In the genomic region with DNA sequence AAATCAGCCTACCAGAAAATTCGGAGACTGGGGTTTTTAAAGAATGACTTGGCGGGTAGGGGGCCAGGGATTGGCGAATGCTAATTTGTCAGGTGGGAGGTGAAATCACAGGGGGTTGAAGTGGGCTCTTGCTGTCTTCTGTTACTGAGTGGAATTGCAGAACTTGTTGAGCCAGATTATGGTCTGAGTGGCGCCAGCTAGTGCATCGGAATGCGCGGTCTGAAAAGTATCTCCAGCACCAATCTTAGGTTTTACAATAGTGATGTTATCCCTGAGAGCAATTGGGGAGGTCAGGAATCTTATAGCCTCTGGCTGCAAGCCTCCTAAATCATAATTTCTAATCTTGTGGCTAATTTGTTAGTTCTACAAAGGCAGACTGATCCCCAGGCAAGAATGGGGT, we compare ENCODE assay signal across 8 cellular contexts. TPM values are rescaled to one million over a fixed set of nuclear protein-coding genes. Genes with fewer than 3 reads are reported as not detected.
A peak's percentile ranks its signal among the peaks of the same experiment; 100 is the strongest.
DNase-seq lines count a peak whose midpoint lies in the region; ATAC-seq, FAIRE-seq and TF ChIP-seq lines count a peak whose summit lies in the region.

No MANE protein-coding gene starts in this region.

- no peaks in the 10 kb centered on the region for H3K9me1 ChIP-seq in endothelial cell of umbilical vein (replicated peaks; ENCODE audit: control insufficient read depth, extremely low read depth, insufficient read depth, low read length)

- no TSS peak for BruUV-seq in Calu3 (replicated peaks; lab: Mats Ljungman, UMichigan)
- no TSS peak for BruUV-seq in PC-9 (replicated peaks; lab: Mats Ljungman, UMichigan)
- BruUV-seq in endothelial cell of umbilical vein (replicated peaks; lab: Mats Ljungman, UMichigan), result no TSS peak

- TF ChIP-seq CTCF in Calu3 (IDR thresholded peaks at IDR 0.05; ENCODE audit: unreplicated experiment), result no peak
- no peak for TF ChIP-seq CTCF in PC-9 (conservative IDR thresholded peaks at IDR 0.05)
- no peak for TF ChIP-seq CTCF in endothelial cell of umbilical vein (IDR thresholded peaks at IDR 0.05; ENCODE audit: extremely low read depth in 1 of 2, insufficient read depth in 1 of 2, low read depth in 1 of 2, low read length in 2 of 2)
- TF ChIP-seq CTCF in osteocyte (IDR thresholded peaks at IDR 0.05), result no peak

- H3K9me2 ChIP-seq in PC-9 (ENCODE audit: insufficient read depth), result no peaks in the 10 kb centered on the region

- H3K4me3 ChIP-seq in PC-9 (peak overlapping the region; percentile 96), endothelial cell of umbilical vein (replicated peaks in 1 of 3; ENCODE audit: insufficient read depth in 1 of 3, low read depth in 1 of 3, low read length in 3 of 3) (no peak overlapping the region)

- H3F3A ChIP-seq in PC-9 (ENCODE audit: insufficient read depth, low read depth), result peaks cover 49% of the 10 kb centered on the region

- no peaks in the 10 kb centered on the region for H3K9me3 Mint-ChIP-seq in Calu3 (ENCODE audit: low read depth, unreplicated experiment)
- H3K9me3 Mint-ChIP-seq in osteocyte (ENCODE audit: unreplicated experiment), result no peaks in the 10 kb centered on the region

- peak overlapping the region; percentile 93 for H3K4me2 ChIP-seq in PC-9
- no peak overlapping the region for H3K4me2 ChIP-seq in endothelial cell of umbilical vein (ENCODE audit: insufficient read depth, low read length)

- dilution Hi-C loops in endothelial cell of umbilical vein (cut with MboI; ENCODE audit: extremely low pct_ligation_motif_present, low sequenced_read_pairs), result no loop called here

- no peaks in the 10 kb centered on the region for H3K27me3 Mint-ChIP-seq in Calu3 (ENCODE audit: unreplicated experiment)
- peaks cover 19% of the 10 kb centered on the region for H3K27me3 Mint-ChIP-seq in osteocyte (ENCODE audit: unreplicated experiment)

- H2AFZ ChIP-seq in PC-9 (peak overlapping the region; percentile 92), endothelial cell of umbilical vein (ENCODE audit: low read depth, low read length) (peak overlapping the region; percentile 88)

- DNase-seq in Calu3 (no peak), PC-9 (peak; percentile 61 to 75), endothelial cell of umbilical vein (ENCODE audit: low read depth, low spot score) (no peak), osteocyte (ENCODE audit: extremely low spot score, unreplicated experiment) (no peak), AG20443 (ENCODE audit: low spot score) (no peak)

- H3K9ac ChIP-seq in endothelial cell of umbilical vein (replicated peaks; ENCODE audit: extremely low read depth, insufficient read depth, low read length), result no peak overlapping the region

- H3K4me1 ChIP-seq in PC-9 (replicated peaks; ENCODE audit: insufficient read depth), result peaks cover 44% of the 10 kb centered on the region
- peaks cover 5% of the 10 kb centered on the region for H3K4me1 ChIP-seq in endothelial cell of umbilical vein (ENCODE audit: control insufficient read depth, extremely low read depth, insufficient read depth, low read length)

- no peaks in the 10 kb centered on the region for H3K9me3 ChIP-seq in PC-9 (ENCODE audit: insufficient read depth, low read depth)
- H3K9me3 ChIP-seq in endothelial cell of umbilical vein (replicated peaks; ENCODE audit: control insufficient read depth, insufficient read depth, low read length), result no peaks in the 10 kb centered on the region

- intact Hi-C loops in Calu3 (cut with micrococcal nuclease; ENCODE audit: unreplicated experiment), result no loop called here
- intact Hi-C loops in PC-9 (cut with micrococcal nuclease; ENCODE audit: unreplicated experiment), result loop anchor here (1.0 to 5.0 kb wide), 2 partner anchors 60 to 381 kb away; a partner anchor contains a TSS
- intact Hi-C loops in endothelial cell of umbilical vein (cut with micrococcal nuclease), result loop anchor here (10.0 kb wide), 1 partner anchor 379 kb away; a partner anchor contains a TSS

- no peak for ATAC-seq in GM21381 (IDR thresholded peaks at IDR 0.05; ENCODE audit: unreplicated experiment)
- ATAC-seq in GM18873 (IDR thresholded peaks at IDR 0.05; ENCODE audit: low FRiP score, unreplicated experiment), result no peak
- ATAC-seq in GM21786 (IDR thresholded peaks at IDR 0.05; ENCODE audit: unreplicated experiment), result no peak

- H3K4me3 Mint-ChIP-seq in Calu3 (ENCODE audit: low read depth, unreplicated experiment), result peak overlapping the region; percentile 76
- H3K4me3 Mint-ChIP-seq in osteocyte (ENCODE audit: unreplicated experiment), result peak overlapping the region; percentile 95

- H3K4me1 Mint-ChIP-seq in Calu3 (ENCODE audit: low read depth, unreplicated experiment) (peaks cover 38% of the 10 kb centered on the region), osteocyte (ENCODE audit: unreplicated experiment) (peaks cover 23% of the 10 kb centered on the region)

- TF ChIP-seq POLR2A in endothelial cell of umbilical vein (IDR thresholded peaks at IDR 0.05; ENCODE audit: low read depth, low read length), result no peak

- peak overlapping the region; percentile 92 for H3K27ac Mint-ChIP-seq in Calu3 (ENCODE audit: unreplicated experiment)
- H3K27ac Mint-ChIP-seq in osteocyte (ENCODE audit: unreplicated experiment), result peak overlapping the region; percentile 87

- CTCF ChIA-PET in Calu3 (lab: Charles Lee), result interaction anchor here (0.7 kb wide), 1 partner anchor 617 kb away, joined by 3 read pairs; no protein-coding TSS in a partner anchor
- CTCF ChIA-PET in PC-9 (lab: Charles Lee), result no interaction called here
- CTCF ChIA-PET in endothelial cell of umbilical vein (lab: Charles Lee), result no interaction called here

- H3K36me3 ChIP-seq in PC-9 (ENCODE audit: low read depth), result no peaks in the 10 kb centered on the region
- no peaks in the 10 kb centered on the region for H3K36me3 ChIP-seq in endothelial cell of umbilical vein (ENCODE audit: control insufficient read depth in 2 of 2, extremely low read depth in 1 of 2, insufficient read depth in 2 of 2, low read length in 2 of 2)

- H3K27ac ChIP-seq in PC-9 (peak overlapping the region; percentile 48), endothelial cell of umbilical vein (ENCODE audit: insufficient read depth, low read depth, low read length) (no peak overlapping the region)

- POLR2A ChIA-PET in PC-9 (lab: Charles Lee; ENCODE audit: unreplicated experiment), result no interaction called here
- POLR2A ChIA-PET in endothelial cell of umbilical vein (lab: Charles Lee), result no interaction called here

- peaks cover 10% of the 10 kb centered on the region; the same call in 1 of the 2 replicates for H4K20me1 ChIP-seq in PC-9 (ENCODE audit: insufficient read depth)
- no peaks in the 10 kb centered on the region for H4K20me1 ChIP-seq in endothelial cell of umbilical vein (replicated peaks; ENCODE audit: control insufficient read depth, extremely low read depth, insufficient read depth, low read length)

- H3K36me3 Mint-ChIP-seq in Calu3 (ENCODE audit: insufficient read depth, unreplicated experiment), result peaks cover 32% of the 10 kb centered on the region
- no peaks in the 10 kb centered on the region for H3K36me3 Mint-ChIP-seq in osteocyte (ENCODE audit: unreplicated experiment)

- H3K27me3 ChIP-seq in PC-9 (ENCODE audit: insufficient read depth, low read depth) (no peaks in the 10 kb centered on the region), endothelial cell of umbilical vein (ENCODE audit: control insufficient read depth in 2 of 2, insufficient read depth in 2 of 2, low read length in 2 of 2) (no peaks in the 10 kb centered on the region)

- H3K79me2 ChIP-seq in PC-9 (ENCODE audit: low read depth), result peaks cover 38% of the 10 kb centered on the region
- peaks cover 28% of the 10 kb centered on the region for H3K79me2 ChIP-seq in endothelial cell of umbilical vein (ENCODE audit: control insufficient read depth, insufficient read depth, low read length)

- no peak for FAIRE-seq in endothelial cell of umbilical vein (lab: Jason Lieb, UNC)

TF ChIP-seq in endothelial cell of umbilical vein, 7 proteins besides CTCF, POLR2A, EP300 and RAD21:
- TF ChIP-seq FOS (IDR thresholded peaks at IDR 0.05; ENCODE audit: borderline replicate concordance, insufficient read depth, low read length) (no peak), JUN (IDR thresholded peaks at IDR 0.05; ENCODE audit: borderline replicate concordance, insufficient read depth, insufficient read length, low read depth) (no peak), EZH2 (IDR thresholded peaks at IDR 0.05; ENCODE audit: borderline replicate concordance, low read depth, low read length, severe bottlenecking) (no peak), GATA2 (IDR thresholded peaks at IDR 0.05; ENCODE audit: insufficient read depth, insufficient read length, low read depth, low read length) (no peak), POLR2AphosphoS5 (IDR thresholded peaks at IDR 0.05; ENCODE audit: insufficient read depth, low read depth, low read length) (no peak), MYC (IDR thresholded peaks at IDR 0.05; ENCODE audit: low read depth, low read length) (no peak)
- TF ChIP-seq, protein P1, sequence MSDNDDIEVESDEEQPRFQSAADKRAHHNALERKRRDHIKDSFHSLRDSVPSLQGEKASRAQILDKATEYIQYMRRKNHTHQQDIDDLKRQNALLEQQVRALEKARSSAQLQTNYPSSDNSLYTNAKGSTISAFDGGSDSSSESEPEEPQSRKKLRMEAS (IDR thresholded peaks at IDR 0.05; ENCODE audit: insufficient read depth, insufficient read length), result no peak

RNA-seq across cellular contexts. Expression of a gene that starts 0.8 kb away (rescaled TPM):
- total RNA-seq in Calu3 (2022), result 59.9 and 62.8 TPM in 2 replicates
- total RNA-seq in PC-9 (2021), result 57.5 and 72.0 TPM in 2 replicates
- total RNA-seq in endothelial cell of umbilical vein, result 30.7 and 34.1 TPM in 2 replicates
- polyA plus RNA-seq in endothelial cell of umbilical vein, result 21.3 and 22.5 TPM in 2 replicates
- 16.5 and 19.7 TPM in 2 replicates for polyA plus RNA-seq in endothelial cell of umbilical vein (2011; cell fraction: cytosol; rRNA removed)
- 167 and 205 TPM in 2 replicates for polyA plus RNA-seq in endothelial cell of umbilical vein (2011; cell fraction: nucleus; rRNA removed)
- polyA plus RNA-seq in endothelial cell of umbilical vein (2012), result 22.6 and 28.5 TPM in 2 replicates
- polyA minus RNA-seq in endothelial cell of umbilical vein, result 37.4 and 41.2 TPM in 2 replicates
- polyA minus RNA-seq in endothelial cell of umbilical vein (2011; cell fraction: cytosol; rRNA and poly(A)+ RNA removed), result 19.7 TPM
- 38.1 and 50.2 TPM in 2 replicates for polyA minus RNA-seq in endothelial cell of umbilical vein (2011; cell fraction: nucleus; rRNA and poly(A)+ RNA removed)
- 43.4 and 47.7 TPM in 2 replicates for total RNA-seq in osteocyte

Comparison
In these comparisons a context has a peak if more than half of its experiments do, and no peak if none do; other contexts are left out.
1. DNase-seq: peak in PC-9 (2 of 2); none in Calu3 (single experiment), endothelial cell of umbilical vein (single experiment), osteocyte (single experiment) and AG20443 (single experiment).